8 cellular contexts compared by ENCODE assay signal in genomic region chr9:33817327-33818166, GRCh38. TPM values are rescaled to one million over a fixed set of nuclear protein-coding genes. Genes with fewer than 3 reads are reported as not detected.
DNase-seq lines count a peak whose midpoint lies in the region; ATAC-seq lines count a peak whose summit lies in the region.

No MANE protein-coding gene starts in this region.

- H3K18ac ChIP-seq in mesenchymal stem cell (ENCODE audit: low read depth in 1 of 2, low read length in 2 of 2): peak overlapping the region; percentile 98 to 100

- H3K27me3 ChIP-seq in effector memory CD4-positive, alpha-beta T cell (replicated peaks; ENCODE audit: control insufficient read depth, insufficient read depth, low read length, poor library complexity, severe bottlenecking): no peaks in the 10 kb centered on the region
- no peaks in the 10 kb centered on the region for H3K27me3 ChIP-seq in mesenchymal stem cell (ENCODE audit: control insufficient read depth in 1 of 2, insufficient read depth in 1 of 2, low read length in 2 of 2)

- peak overlapping the region in 1 of 2 experiments; percentile 63 for H2BK12ac ChIP-seq in mesenchymal stem cell (ENCODE audit: low read length in 2 of 2)

- peak overlapping the region; percentile 87 for H4K91ac ChIP-seq in mesenchymal stem cell (ENCODE audit: low read length)

- peak overlapping the region; percentile 94 to 97 for H3K14ac ChIP-seq in mesenchymal stem cell (ENCODE audit: low read length in 2 of 2)

- H2AFZ ChIP-seq in mesenchymal stem cell (ENCODE audit: low read depth, low read length): peak overlapping the region; percentile 61

- peak; percentile 48 for DNase-seq in SIG-M5 treated with dmso at 0.1 percent for 504 hours (lab: John Stamatoyannopoulos, UW; ENCODE audit: unreplicated experiment)
- no peak for DNase-seq in SIG-M5 (lab: John Stamatoyannopoulos, UW)
- peak; percentile 52 to 60 for DNase-seq in NCI-H446 (lab: John Stamatoyannopoulos, UW)
- DNase-seq in activated CD8-positive, alpha-beta memory T cell treated with anti-CD3 and anti-CD28 coated beads for 24 hours: peak; percentile 82
- peak; percentile 11 to 42 (median 40) for DNase-seq in effector memory CD4-positive, alpha-beta T cell
- peak; percentile 89 for DNase-seq in mesenchymal stem cell
- peak; percentile 12 for DNase-seq in stimulated activated CD8-positive, alpha-beta memory T cell treated with anti-CD3 and anti-CD28 coated beads, Interleukin-15, amount 100 ng/mL, for 24 hours (ENCODE audit: low read depth)

- peak overlapping the region; percentile 97 for H2BK15ac ChIP-seq in mesenchymal stem cell (ENCODE audit: low read depth, poor library complexity, severe bottlenecking)

- H3K27ac ChIP-seq in effector memory CD4-positive, alpha-beta T cell (ENCODE audit: insufficient read depth, low read length, poor library complexity, severe bottlenecking): peak overlapping the region; percentile 98
- peak overlapping the region; percentile 97 for H3K27ac ChIP-seq in mesenchymal stem cell (ENCODE audit: low read length, poor library complexity, severe bottlenecking)

- ATAC-seq in HG02798 (IDR thresholded peaks at IDR 0.05; ENCODE audit: poor library complexity, unreplicated experiment): peak; percentile 29

- peak overlapping the region in 1 of 2 experiments; percentile 96 for H3K23ac ChIP-seq in mesenchymal stem cell (ENCODE audit: low read length in 2 of 2)

- no peaks in the 10 kb centered on the region for H3K9me3 ChIP-seq in effector memory CD4-positive, alpha-beta T cell (ENCODE audit: control insufficient read depth, low read length)
- no peaks in the 10 kb centered on the region for H3K9me3 ChIP-seq in mesenchymal stem cell (ENCODE audit: control insufficient read depth, low read length)

- H2BK120ac ChIP-seq in mesenchymal stem cell (ENCODE audit: low read depth, low read length): peak overlapping the region; percentile 99

- peak overlapping the region; percentile 61 for H3K4me2 ChIP-seq in mesenchymal stem cell (ENCODE audit: low read length, poor library complexity, severe bottlenecking)

- H3K36me3 ChIP-seq in effector memory CD4-positive, alpha-beta T cell (ENCODE audit: control insufficient read depth, insufficient read depth, low read length): no peaks in the 10 kb centered on the region
- no peaks in the 10 kb centered on the region for H3K36me3 ChIP-seq in mesenchymal stem cell (ENCODE audit: control insufficient read depth in 1 of 2, insufficient read depth in 2 of 2, low read depth in 1 of 2, low read length in 2 of 2)

- 1% methylated on average over 43 of the region's 81 CpGs for WGBS in mesenchymal stem cell

- H3K9ac ChIP-seq in mesenchymal stem cell (ENCODE audit: low read length): peak overlapping the region; percentile 99

- H3K4ac ChIP-seq in mesenchymal stem cell (ENCODE audit: low read depth in 1 of 2, low read length in 2 of 2): peak overlapping the region; percentile 94 to 100

- H3K79me1 ChIP-seq in mesenchymal stem cell (replicated peaks; ENCODE audit: low read length, poor library complexity, severe bottlenecking): peaks cover 1% of the 10 kb centered on the region

- peaks cover 22% of the 10 kb centered on the region for H3K4me1 ChIP-seq in effector memory CD4-positive, alpha-beta T cell (ENCODE audit: control insufficient read depth, insufficient read depth, low read length, poor library complexity, severe bottlenecking)
- H3K4me1 ChIP-seq in mesenchymal stem cell (ENCODE audit: control insufficient read depth, insufficient read depth, low read depth, low read length): peaks cover 12% of the 10 kb centered on the region

- peak overlapping the region; percentile 93 for H3K4me3 ChIP-seq in effector memory CD4-positive, alpha-beta T cell (ENCODE audit: insufficient read depth, low read depth, low read length, poor library complexity, severe bottlenecking)
- peak overlapping the region; percentile 93 to 99 for H3K4me3 ChIP-seq in mesenchymal stem cell (ENCODE audit: insufficient read depth in 1 of 2, low read depth in 1 of 2, low read length in 2 of 2)

- peak overlapping the region; percentile 67 for H4K8ac ChIP-seq in mesenchymal stem cell (ENCODE audit: low read length)

- H2AK5ac ChIP-seq in mesenchymal stem cell (ENCODE audit: low read length, severe bottlenecking): peak overlapping the region; percentile 96

- H2BK5ac ChIP-seq in mesenchymal stem cell (ENCODE audit: low read depth, low read length, poor library complexity, severe bottlenecking): peak overlapping the region; percentile 98

RNA-seq across cellular contexts. Expression of gene UBE2R2, which starts 0.6 kb away (rescaled TPM):
- 69.2 TPM for polyA plus RNA-seq in mesenchymal stem cell (2013, experiment 1 of 2)
- polyA plus RNA-seq in mesenchymal stem cell (2013, experiment 2 of 2): 69.5 TPM

RNA-seq across cellular contexts. Expression of gene PRSS3, which starts 22.2 kb away (rescaled TPM):
- polyA plus RNA-seq in mesenchymal stem cell (2013, experiment 1 of 2): not detected
- not detected for polyA plus RNA-seq in mesenchymal stem cell (2013, experiment 2 of 2)
